ENCODE assay signal across 24 cellular contexts in genomic region chr7:14376711-14377110, GRCh38.
"Had no signal": no experiment of that assay in that cellular context is flagged by ENCODE, and none has a peak within 500 bp of the region (broad histone marks: within the 10 kb centered on the region; RNA-seq: fewer than 3 reads in every experiment).

No MANE protein-coding gene starts in this region.

- H3K4me1 Mint-ChIP-seq: activated CD4-positive, alpha-beta memory T cell treated with anti-CD3 and anti-CD28 coated beads, Interleukin-2, amount 10 ng/mL, durations not matched to agents 7 days and 5 days; activated CD4-positive, alpha-beta T cell treated with anti-CD3 and anti-CD28 coated beads, Interleukin-2, amount 10 ng/mL, durations not matched to agents 7 days and 5 days; activated naive CD8-positive, alpha-beta T cell treated with anti-CD3 and anti-CD28 coated beads for 36 hours; activated T-helper 17 cell treated with anti-CD3 and anti-CD28 coated beads, Interleukin-2, amount 50 U/mL, for 72 hours had no signal

- H3K27ac Mint-ChIP-seq: activated CD4-positive, alpha-beta memory T cell treated with anti-CD3 and anti-CD28 coated beads, Interleukin-2, amount 10 ng/mL, durations not matched to agents 7 days and 5 days; activated CD4-positive, alpha-beta T cell treated with anti-CD3 and anti-CD28 coated beads, Interleukin-2, amount 10 ng/mL, durations not matched to agents 7 days and 5 days; activated naive CD4-positive, alpha-beta T cell treated with anti-CD3 and anti-CD28 coated beads for 36 hours; activated naive CD8-positive, alpha-beta T cell treated with anti-CD3 and anti-CD28 coated beads for 36 hours; activated T-helper 17 cell treated with anti-CD3 and anti-CD28 coated beads, Interleukin-2, amount 50 U/mL, for 72 hours; T-cell had no signal

- H3K4me1 ChIP-seq: breast epithelium had no signal

- H3K36me3 ChIP-seq: breast epithelium, MG63 had no signal

- H3K4me3 ChIP-seq: breast epithelium, MG63, SK-N-MC had no signal

- H3K27ac ChIP-seq: breast epithelium, SK-N-MC, VCaP had no signal

- ATAC-seq: activated T-helper 17 cell treated with anti-CD3 and anti-CD28 coated beads, Interleukin-2, amount 50 U/mL, for 72 hours; PC-3; T-cell had no signal

- H3K36me3 Mint-ChIP-seq: activated naive CD8-positive, alpha-beta T cell treated with anti-CD3 and anti-CD28 coated beads for 36 hours; T-cell had no signal

- H3K9me3 Mint-ChIP-seq: activated CD4-positive, alpha-beta memory T cell treated with anti-CD3 and anti-CD28 coated beads, Interleukin-2, amount 10 ng/mL, durations not matched to agents 7 days and 5 days; activated naive CD8-positive, alpha-beta T cell treated with anti-CD3 and anti-CD28 coated beads for 36 hours; activated T-helper 17 cell treated with anti-CD3 and anti-CD28 coated beads, Interleukin-2, amount 50 U/mL, for 72 hours had no signal

- DNase-seq: activated CD4-positive, alpha-beta memory T cell treated with anti-CD3 and anti-CD28 coated beads, Interleukin-2, amount 10 ng/mL, durations not matched to agents 7 days and 5 days; activated CD4-positive, alpha-beta T cell treated with anti-CD3 and anti-CD28 coated beads, Interleukin-2, amount 10 ng/mL, durations not matched to agents 7 days and 5 days; activated CD4-positive, CD25-positive, alpha-beta regulatory T cell; activated gamma-delta T cell; activated naive CD4-positive, alpha-beta T cell treated with anti-CD3 and anti-CD28 coated beads for 36 hours; activated naive CD8-positive, alpha-beta T cell treated with anti-CD3 and anti-CD28 coated beads for 36 hours; activated T-cell treated with anti-CD3 and anti-CD28 coated beads for 4 hours; activated T-cell treated with anti-CD3 and anti-CD28 coated beads, Interleukin-2, amount 50 U/mL, for 48 hours; caudate nucleus; MG63; NCI-H1105; NCI-H1436; NCI-H1694 treated with DMSO at 0.1 percent for 48 hours; NCI-H2081; NCI-H510A treated with DMSO at 0.1 percent for 48 hours; PC-3; SIG-M5; T-cell; T-helper 2 cell; T1000 had no signal

- H3K4me3 Mint-ChIP-seq: activated CD4-positive, alpha-beta memory T cell treated with anti-CD3 and anti-CD28 coated beads, Interleukin-2, amount 10 ng/mL, durations not matched to agents 7 days and 5 days; activated CD4-positive, alpha-beta T cell treated with anti-CD3 and anti-CD28 coated beads, Interleukin-2, amount 10 ng/mL, durations not matched to agents 7 days and 5 days; activated naive CD4-positive, alpha-beta T cell treated with anti-CD3 and anti-CD28 coated beads for 36 hours; activated naive CD8-positive, alpha-beta T cell treated with anti-CD3 and anti-CD28 coated beads for 36 hours; activated T-helper 17 cell treated with anti-CD3 and anti-CD28 coated beads, Interleukin-2, amount 50 U/mL, for 72 hours; T-cell had no signal

- H3K9me3 ChIP-seq: breast epithelium, MG63 had no signal

- H3K27me3 ChIP-seq: breast epithelium, MG63 had no signal

- H3K27me3 Mint-ChIP-seq: activated CD4-positive, alpha-beta memory T cell treated with anti-CD3 and anti-CD28 coated beads, Interleukin-2, amount 10 ng/mL, durations not matched to agents 7 days and 5 days; activated CD4-positive, alpha-beta T cell treated with anti-CD3 and anti-CD28 coated beads, Interleukin-2, amount 10 ng/mL, durations not matched to agents 7 days and 5 days; activated naive CD8-positive, alpha-beta T cell treated with anti-CD3 and anti-CD28 coated beads for 36 hours; activated T-helper 17 cell treated with anti-CD3 and anti-CD28 coated beads, Interleukin-2, amount 50 U/mL, for 72 hours had no signal
